ENCODE assay signal across 8 cellular contexts in genomic region chr7:73707045-73707631, GRCh38. TPM values are rescaled to one million over a fixed set of nuclear protein-coding genes. Genes with fewer than 3 reads are reported as not detected.
DNase-seq lines count a peak whose midpoint lies in the region; ATAC-seq, FAIRE-seq and TF ChIP-seq lines count a peak whose summit lies in the region.

No MANE protein-coding gene starts in this region.

- H3K4me3 ChIP-seq in A549 (peak overlapping the region; percentile 30; the same call in 2 of the 3 replicates), HCT116 (replicated peaks in 1 of 2; ENCODE audit: low read depth in 1 of 2, low read length in 2 of 2) (peak overlapping the region; percentile 13 to 31; a peak in 3 of 4 replicates), esophagus squamous epithelium (no peak overlapping the region)

- no peak overlapping the region for H2AFZ ChIP-seq in HCT116 (ENCODE audit: low read depth, low read length, poor library complexity, severe bottlenecking)

- no peak for TF ChIP-seq CTCF in A549 (IDR thresholded peaks at IDR 0.05)
- TF ChIP-seq CTCF in HCT116 (IDR thresholded peaks at IDR 0.05 in 2 of 3, conservative IDR thresholded peaks at IDR 0.05 in 1 of 3; ENCODE audit: borderline replicate concordance in 1 of 3, insufficient read depth in 1 of 3, low read depth in 2 of 3, low read length in 2 of 3): no peak
- no peak for TF ChIP-seq CTCF in foreskin keratinocyte (conservative IDR thresholded peaks at IDR 0.05)
- TF ChIP-seq CTCF in esophagus squamous epithelium (IDR thresholded peaks at IDR 0.05): no peak

- peak overlapping the region; percentile 99 to 100 for H3K27ac ChIP-seq in A549
- peak overlapping the region; percentile 92 for H3K27ac ChIP-seq in HCT116 (ENCODE audit: low read depth, low read length)
- H3K27ac ChIP-seq in foreskin keratinocyte: no peak overlapping the region
- H3K27ac ChIP-seq in esophagus squamous epithelium: peak overlapping the region in 2 of 4 donors; percentile 21 to 36

- CTCF ChIA-PET in A549 (lab: Yijun Ruan, JAX) (interaction anchor here (0.6 to 4.4 kb wide), 12 partner anchors 9 to 130 kb away, joined by 3 to 57 read pairs (median 4); partner anchors contain the start of genes STX1A and VPS37D), HCT116 (lab: Charles Lee) (interaction anchor here (0.6 to 1.9 kb wide), 6 partner anchors 13 to 100 kb away, joined by 3 to 14 read pairs (median 4); partner anchors contain the start of genes ABHD11 and STX1A)

- no peaks in the 10 kb centered on the region for H4K20me1 ChIP-seq in HCT116 (ENCODE audit: insufficient read depth)

- H3K79me2 ChIP-seq in HCT116 (ENCODE audit: insufficient read depth, low read length): peaks cover 46% of the 10 kb centered on the region

- H3K4me2 ChIP-seq in A549: peak overlapping the region; percentile 90
- peak overlapping the region; percentile 79 for H3K4me2 ChIP-seq in HCT116 (ENCODE audit: low read length)

- no peak; a peak in 2 of 5 replicates for TF ChIP-seq RAD21 in A549 (conservative IDR thresholded peaks at IDR 0.05 in 1 of 2, IDR thresholded peaks at IDR 0.05 in 1 of 2)
- TF ChIP-seq RAD21 in HCT116 (IDR thresholded peaks at IDR 0.05; ENCODE audit: low read depth): no peak

- DNase-seq in A549 (ENCODE audit: low read depth in 1 of 2, low spot score in 1 of 2) (peak; percentile 87 to 98), HCT116 (ENCODE audit: low read depth, low spot score) (peak; percentile 69), RPMI8226 (peak; percentile 92), foreskin keratinocyte (no peak), AG08395 (ENCODE audit: low spot score) (no peak), esophagus squamous epithelium (lab: John Stamatoyannopoulos, UW) (no peak)

- FAIRE-seq in A549 (lab: Jason Lieb, UNC): peak; percentile 84

- H3K9ac ChIP-seq in HCT116 (ENCODE audit: low read length): peak overlapping the region; percentile 58

- intact Hi-C loops in HCT116 (cut with micrococcal nuclease) (loop anchor here (1.0 kb wide), 1 partner anchor 8 kb away; no protein-coding TSS in a partner anchor), esophagus squamous epithelium (cut with DNase I) (no loop called here)

- POLR2A ChIA-PET in A549 (lab: Yijun Ruan, JAX) (interaction anchor here (0.6 to 5.0 kb wide), 11 partner anchors 9 to 258 kb away, joined by 3 to 135 read pairs (median 4); partner anchors contain the start of genes ABHD11, BUD23, DNAJC30 and STX1A), HCT116 (lab: Charles Lee) (interaction anchor here (1.0 to 2.1 kb wide), 9 partner anchors 8 to 129 kb away, joined by 3 to 17 read pairs (median 5); partner anchors contain the start of genes STX1A and TBL2)

- H3K4me1 ChIP-seq in A549: peaks cover 93% of the 10 kb centered on the region
- peaks cover 40 to 71% of the 10 kb centered on the region in 2 experiments for H3K4me1 ChIP-seq in HCT116 (ENCODE audit: control insufficient read depth in 1 of 2, insufficient read depth in 2 of 2, low read length in 2 of 2)
- H3K4me1 ChIP-seq in foreskin keratinocyte: peaks cover 6% of the 10 kb centered on the region
- peaks cover 22 to 45% (median 30%) of the 10 kb centered on the region in 3 donors for H3K4me1 ChIP-seq in esophagus squamous epithelium

- H3K9me2 ChIP-seq in HCT116 (ENCODE audit: insufficient read depth): no peaks in the 10 kb centered on the region

- RAD21 ChIA-PET in HCT116 (lab: Charles Lee; ENCODE audit: low non-redundant PET in 1 of 2, low total read pairs in 2 of 2, uncharacterized antibody in 2 of 2, unreplicated experiment in 2 of 2): interaction anchor here (0.6 to 1.6 kb wide), 7 partner anchors 9 to 100 kb away, joined by 3 to 5 read pairs (median 4); partner anchors contain the start of genes MLXIPL (in 1 of the 2) and STX1A (in 1 of the 2)

- BruUV-seq in HCT116 (replicated peaks; lab: Mats Ljungman, UMichigan): no TSS peak

- ATAC-seq in A549 (peak; percentile 19 to 48), HCT116 (peak; percentile 72), foreskin keratinocyte (peak; percentile 4), GM21619 (IDR thresholded peaks at IDR 0.05; ENCODE audit: unreplicated experiment) (no peak), HG03135 (IDR thresholded peaks at IDR 0.05; ENCODE audit: unreplicated experiment) (no peak)

- 2% methylated on average over 13 of the region's 15 CpGs for WGBS in A549 (ENCODE audit: missing lambda C conversion rate)
- WGBS in esophagus squamous epithelium, 2 donors: 25 to 43% methylated on average over 2 to 4 of the region's 15 CpGs

- TF ChIP-seq EP300 in A549 (IDR thresholded peaks at IDR 0.05): peak; percentile 88 to 91; a peak in 4 of 5 replicates

- no peak for TF ChIP-seq POLR2A in A549 (IDR thresholded peaks at IDR 0.05; ENCODE audit: low read length)
- no peak for TF ChIP-seq POLR2A in HCT116 (IDR thresholded peaks at IDR 0.05; ENCODE audit: borderline replicate concordance, extremely low read depth, insufficient read depth, insufficient read length)
- TF ChIP-seq POLR2A in esophagus squamous epithelium (IDR thresholded peaks at IDR 0.05): no peak

- no peaks in the 10 kb centered on the region for H3K27me3 ChIP-seq in HCT116 (ENCODE audit: insufficient read depth, low read length)
- H3K27me3 ChIP-seq in foreskin keratinocyte: no peaks in the 10 kb centered on the region
- H3K27me3 ChIP-seq in esophagus squamous epithelium: no peaks in the 10 kb centered on the region

- H3K36me3 ChIP-seq in HCT116 (ENCODE audit: control insufficient read depth in 1 of 2, insufficient read depth in 2 of 2, low read length in 2 of 2): peaks cover 16 to 25% of the 10 kb centered on the region in 2 experiments; a peak in 3 of 4 replicates
- H3K36me3 ChIP-seq in esophagus squamous epithelium: peaks cover 0 to 7% (median 0%) of the 10 kb centered on the region in 3 donors

- H3K9me3 ChIP-seq in A549 (no peaks in the 10 kb centered on the region), HCT116 (ENCODE audit: control insufficient read depth in 1 of 2, insufficient read depth in 1 of 2, low read depth in 1 of 2, low read length in 2 of 2) (no peaks in the 10 kb centered on the region), esophagus squamous epithelium (no peaks in the 10 kb centered on the region)

TF ChIP-seq in A549, 52 proteins besides CTCF, POLR2A, EP300 and RAD21 (continues in another document):
- no peak for TF ChIP-seq RNF2 (IDR thresholded peaks at IDR 0.05; ENCODE audit: borderline replicate concordance, low read depth)

TF ChIP-seq in HCT116, 20 proteins besides CTCF, POLR2A, EP300 and RAD21 (continues in another document):
- TF ChIP-seq ELF1 (IDR thresholded peaks at IDR 0.05; ENCODE audit: borderline replicate concordance, low read depth) (no peak), JUND (IDR thresholded peaks at IDR 0.05) (no peak)

RNA-seq across cellular contexts. Expression of gene STX1A, which starts 12.3 kb away (rescaled TPM):
- polyA plus RNA-seq in A549 (2011; rRNA removed) (72.9 and 81.7 TPM in 2 replicates), A549 (2017; fragmentation: RNase III; extraction: RNeasy Plus Mini Kit Qiagen cat#74134 plus additional on column Dnase treatment) (48.3 to 59.0 TPM (median 49.2 TPM) in 3 replicates), foreskin keratinocyte (15.4 and 20.1 TPM in 2 replicates)
- 83.3 and 90.6 TPM in 2 replicates for polyA plus RNA-seq in A549 (2012; cell fraction: cytosol; rRNA removed)
- polyA plus RNA-seq in A549 (2012; cell fraction: nucleus; rRNA removed): 316 and 405 TPM in 2 replicates
- polyA minus RNA-seq in A549 (2011; rRNA and poly(A)+ RNA removed): 53.0 and 59.8 TPM in 2 replicates
- total RNA-seq in HCT116 (2021; ENCODE audit: unreplicated experiment) (39.4 TPM), foreskin keratinocyte (15.9 and 20.1 TPM in 2 replicates), esophagus squamous epithelium (1 to 10 TPM in 3 of 4 donors, under 1 TPM in 1; 0.94 to 4.0 (median 1.8) TPM)
- polyA plus RNA-seq in HCT116 (2012): 41.2 and 46.8 TPM in 2 replicates

RNA-seq across cellular contexts. Expression of gene BUD23, which starts 23.7 kb away (rescaled TPM):
- polyA plus RNA-seq in A549 (2011; rRNA removed) (131 and 161 TPM in 2 replicates), A549 (2017; fragmentation: RNase III; extraction: RNeasy Plus Mini Kit Qiagen cat#74134 plus additional on column Dnase treatment) (130 to 145 TPM (median 134 TPM) in 3 replicates), foreskin keratinocyte (93.8 and 94.2 TPM in 2 replicates)
- 174 and 207 TPM in 2 replicates for polyA plus RNA-seq in A549 (2012; cell fraction: cytosol; rRNA removed)
- 105 and 131 TPM in 2 replicates for polyA plus RNA-seq in A549 (2012; cell fraction: nucleus; rRNA removed)
- polyA minus RNA-seq in A549 (2011; rRNA and poly(A)+ RNA removed): 64.7 and 68.8 TPM in 2 replicates
- total RNA-seq in HCT116 (2021; ENCODE audit: unreplicated experiment) (168 TPM), foreskin keratinocyte (55.8 and 55.9 TPM in 2 replicates), esophagus squamous epithelium (10 to 100 TPM; 24.9 to 44.7 (median 42.6) TPM)
- 148 and 164 TPM in 2 replicates for polyA plus RNA-seq in HCT116 (2012)

RNA-seq across cellular contexts. Expression of gene DNAJC30, which starts 23.9 kb away (rescaled TPM):
- 5.2 and 5.7 TPM in 2 replicates for polyA plus RNA-seq in A549 (2011; rRNA removed)
- polyA plus RNA-seq in A549 (2012; cell fraction: cytosol; rRNA removed): 8.1 and 12.9 TPM in 2 replicates
- 11.4 and 13.4 TPM in 2 replicates for polyA plus RNA-seq in A549 (2012; cell fraction: nucleus; rRNA removed)
- 8.9 to 10.1 TPM (median 9.3 TPM) in 3 replicates for polyA plus RNA-seq in A549 (2017; fragmentation: RNase III; extraction: RNeasy Plus Mini Kit Qiagen cat#74134 plus additional on column Dnase treatment)
- polyA minus RNA-seq in A549 (2011; rRNA and poly(A)+ RNA removed): 4.0 and 5.4 TPM in 2 replicates
- total RNA-seq in HCT116 (2021; ENCODE audit: unreplicated experiment): 8.5 TPM
- 3.4 and 5.1 TPM in 2 replicates for polyA plus RNA-seq in HCT116 (2012)
- total RNA-seq in foreskin keratinocyte: 4.1 and 4.2 TPM in 2 replicates
- 8.3 and 8.5 TPM in 2 replicates for polyA plus RNA-seq in foreskin keratinocyte
- 1 to 10 TPM; 2.7 to 5.7 (median 4.8) TPM for total RNA-seq in esophagus squamous epithelium

RNA-seq across cellular contexts. Expression of gene ABHD11, which starts 31.5 kb away (rescaled TPM):
- polyA plus RNA-seq in A549 (2011; rRNA removed): 8.1 and 10.4 TPM in 2 replicates
- polyA plus RNA-seq in A549 (2012; cell fraction: cytosol; rRNA removed): 29.2 and 33.7 TPM in 2 replicates
- 36.0 and 40.6 TPM in 2 replicates for polyA plus RNA-seq in A549 (2012; cell fraction: nucleus; rRNA removed)
- polyA plus RNA-seq in A549 (2017; fragmentation: RNase III; extraction: RNeasy Plus Mini Kit Qiagen cat#74134 plus additional on column Dnase treatment): 13.7 to 15.2 TPM (median 15.1 TPM) in 3 replicates
- polyA minus RNA-seq in A549 (2011; rRNA and poly(A)+ RNA removed): 14.5 and 18.2 TPM in 2 replicates
- total RNA-seq in HCT116 (2021; ENCODE audit: unreplicated experiment): 69.8 TPM
- 56.8 and 61.1 TPM in 2 replicates for polyA plus RNA-seq in HCT116 (2012)
- 24.0 and 25.2 TPM in 2 replicates for total RNA-seq in foreskin keratinocyte
- 34.2 and 34.5 TPM in 2 replicates for polyA plus RNA-seq in foreskin keratinocyte
- 10 to 100 TPM in 3 of 4 donors, 1 to 10 TPM in 1; 8.3 to 22.6 (median 19.3) TPM for total RNA-seq in esophagus squamous epithelium

RNA-seq across cellular contexts. Expression of gene VPS37D, which starts 39.5 kb away (rescaled TPM):
- 3.3 and 3.8 TPM in 2 replicates for polyA plus RNA-seq in A549 (2011; rRNA removed)
- 3.2 and 4.5 TPM in 2 replicates for polyA plus RNA-seq in A549 (2012; cell fraction: cytosol; rRNA removed)
- polyA plus RNA-seq in A549 (2012; cell fraction: nucleus; rRNA removed): 3.2 and 3.6 TPM in 2 replicates
- 2.2 to 2.9 TPM (median 2.6 TPM) in 3 replicates for polyA plus RNA-seq in A549 (2017; fragmentation: RNase III; extraction: RNeasy Plus Mini Kit Qiagen cat#74134 plus additional on column Dnase treatment)
- 2.1 and 3.3 TPM in 2 replicates for polyA minus RNA-seq in A549 (2011; rRNA and poly(A)+ RNA removed)
- total RNA-seq in HCT116 (2021; ENCODE audit: unreplicated experiment): 9.5 TPM
- 8.2 and 9.2 TPM in 2 replicates for polyA plus RNA-seq in HCT116 (2012)
- total RNA-seq in foreskin keratinocyte: 1.4 and 2.1 TPM in 2 replicates
- polyA plus RNA-seq in foreskin keratinocyte: 1.4 and 2.5 TPM in 2 replicates
- 1 to 10 TPM in 1 of 4 donors, under 1 TPM in 1, not detected in 2; 0.97 to 1.3 TPM for total RNA-seq in esophagus squamous epithelium

Comparison
In these comparisons a context has a peak if more than half of its experiments do, and no peak if none do; other contexts are left out.
1. ATAC-seq: peak in A549 (2 of 2), HCT116 (single experiment) and foreskin keratinocyte (single experiment); none in GM21619 (single experiment) and HG03135 (single experiment).
2. DNase-seq: peak in A549 (2 of 2), HCT116 (single experiment) and RPMI8226 (single experiment); none in foreskin keratinocyte (0 of 2), AG08395 (single experiment) and esophagus squamous epithelium (single experiment).
3. H3K4me3 ChIP-seq: peak in A549 (single experiment) and HCT116 (2 of 2); none in esophagus squamous epithelium (0 of 4).
4. Of the 6 proteins assayed by ChIP-seq in both A549 and HCT116: peak only in A549: MAX; only in HCT116: none; in both: none; in neither: 5.